ENCODE assay signal across 1 cellular context in genomic region chr10:62264126-62264525, GRCh38.
TF ChIP-seq lines count a peak whose summit lies in the region.

No MANE protein-coding gene starts in this region.

TF ChIP-seq in GM23338, 12 proteins besides CTCF, POLR2A, EP300 and RAD21 (continued from another document):
- TF ChIP-seq ZNF462 (CRISPR knock-in tag; IDR thresholded peaks at IDR 0.05): no peak
